1 cellular context compared by ENCODE assay signal in genomic region chr10:117353700-117354099, GRCh38.
TF ChIP-seq lines count a peak whose summit lies in the region.

No MANE protein-coding gene starts in this region.

TF ChIP-seq in GM23338, 12 proteins besides CTCF, POLR2A, EP300 and RAD21 (continued from another document):
- no peak for TF ChIP-seq REST (IDR thresholded peaks at IDR 0.05; ENCODE audit: unreplicated experiment)
TF ChIP-seq in GM23338: peak in this region for 0.
